ENCODE assay signal across 9 cellular contexts in the genomic region with DNA sequence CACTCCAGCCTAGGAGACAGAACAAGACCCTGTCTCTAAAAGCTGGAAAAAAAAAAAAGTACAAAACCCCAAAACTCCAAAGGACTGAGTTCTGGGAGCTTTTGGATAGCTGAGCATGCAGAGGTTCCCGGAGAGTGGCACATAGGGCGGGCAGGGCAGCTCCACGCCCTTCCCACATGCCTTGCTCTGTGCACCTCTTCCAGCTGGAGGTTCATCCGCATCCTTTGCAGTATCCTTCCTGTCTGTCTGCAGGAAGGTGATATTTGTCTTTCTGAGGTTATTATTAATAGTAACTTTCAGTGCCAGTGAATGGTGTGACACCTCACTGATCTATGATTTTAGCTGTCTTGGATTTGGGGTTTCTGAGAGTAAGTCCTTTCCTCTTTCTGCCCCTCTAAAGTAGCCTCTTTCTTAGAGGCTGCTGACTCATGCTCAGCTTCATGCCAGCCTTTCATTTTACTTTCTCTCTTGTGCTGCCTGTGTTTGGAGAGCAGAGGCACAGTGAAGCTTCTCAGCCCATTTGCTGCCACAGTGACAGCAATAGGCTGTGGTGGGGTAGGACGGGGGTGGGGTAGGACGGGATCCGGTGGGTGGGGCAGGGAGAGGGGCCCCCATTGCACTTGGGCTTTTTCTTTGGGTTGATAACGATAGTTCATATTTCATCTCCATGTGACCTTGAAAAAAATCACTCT.
DNase-seq lines count a peak whose midpoint lies in the region; ATAC-seq and TF ChIP-seq lines count a peak whose summit lies in the region.
"Had no signal": no experiment of that assay in that cellular context is flagged by ENCODE, and none has a peak within 500 bp of the region (broad histone marks: within the 10 kb centered on the region; RNA-seq: fewer than 3 reads in every experiment).

No MANE protein-coding gene starts in this region.

- peak; percentile 47 for ATAC-seq in HG03159 (IDR thresholded peaks at IDR 0.05; ENCODE audit: unreplicated experiment)
- ATAC-seq in GM18909 (IDR thresholded peaks at IDR 0.05; ENCODE audit: poor library complexity, unreplicated experiment), result no peak

- peak; percentile 26 for DNase-seq in Caki2 (ENCODE audit: low read depth)
- peak in 3 of 7 donors; percentile 37 to 43 (median 38) for DNase-seq in adrenal gland
- peak; percentile 48 for DNase-seq in myocyte (ENCODE audit: low read depth)
- DNase-seq in 8988T, result no peak
- DNase-seq in HPDE6-E6E7 (ENCODE audit: extremely low spot score), result no peak
- no peak for DNase-seq in NCI-H2227 treated with DMSO at 0.1 percent for 48 hours (lab: John Stamatoyannopoulos, UW)
- DNase-seq: occipital lobe had no signal

- H3K27ac ChIP-seq in adrenal gland, result peak overlapping the region in 4 of 5 donors; percentile 21 to 82 (median 70)

- in situ Hi-C loops in Caki2 (cut with HindIII; ENCODE audit: low pct_unique_long_range_greater_than_20kb, low sequenced_read_pairs), result no loop called here

- no peak overlapping the region for H3K4me3 ChIP-seq in adrenal gland

- TF ChIP-seq POLR2A in adrenal gland (IDR thresholded peaks at IDR 0.05), result no peak

- H3K36me3 ChIP-seq in adrenal gland (replicated peaks in 1 of 2), result no peaks in the 10 kb centered on the region

- H3K27me3 ChIP-seq in adrenal gland, result no peaks in the 10 kb centered on the region

- intact Hi-C loops in adrenal gland (cut with DNase I), result no loop called here

- TF ChIP-seq CTCF in adrenal gland (IDR thresholded peaks at IDR 0.05), result no peak

- H3K9me3 ChIP-seq in adrenal gland (replicated peaks in 1 of 3), result no peaks in the 10 kb centered on the region

- 38 to 56% (median 41%) methylated on average over 4 to 8 of the region's 8 CpGs for WGBS in adrenal gland, 4 donors

- peaks cover 12 to 28% of the 10 kb centered on the region in 2 donors for H3K4me1 ChIP-seq in adrenal gland (replicated peaks in 1 of 2)

Comparison
In these comparisons a context has a peak if more than half of its experiments do, and no peak if none do; other contexts are left out.
1. DNase-seq: peak in Caki2 (single experiment) and myocyte (single experiment); none in 8988T (single experiment), HPDE6-E6E7 (single experiment) and NCI-H2227 treated with DMSO at 0.1 percent for 48 hours (single experiment).